ENCODE assay signal across 1 cellular context in genomic region chr13:41061075-41061913, GRCh38.
TF ChIP-seq lines count a peak whose summit lies in the region.

Gene WBP4, plus strand, starts transcription at chr13:41061509. Its CDS starts 165 bp downstream, at chr13:41061674.

TF ChIP-seq in GM12878, 131 proteins besides CTCF, POLR2A, EP300 and RAD21 (continued from another document and continues in another):
- no peak for TF ChIP-seq ETV6 (conservative IDR thresholded peaks at IDR 0.05 in 1 of 2, IDR thresholded peaks at IDR 0.05 in 1 of 2; ENCODE audit: borderline replicate concordance in 1 of 2, low read depth in 1 of 2)
- TF ChIP-seq, protein P1, sequence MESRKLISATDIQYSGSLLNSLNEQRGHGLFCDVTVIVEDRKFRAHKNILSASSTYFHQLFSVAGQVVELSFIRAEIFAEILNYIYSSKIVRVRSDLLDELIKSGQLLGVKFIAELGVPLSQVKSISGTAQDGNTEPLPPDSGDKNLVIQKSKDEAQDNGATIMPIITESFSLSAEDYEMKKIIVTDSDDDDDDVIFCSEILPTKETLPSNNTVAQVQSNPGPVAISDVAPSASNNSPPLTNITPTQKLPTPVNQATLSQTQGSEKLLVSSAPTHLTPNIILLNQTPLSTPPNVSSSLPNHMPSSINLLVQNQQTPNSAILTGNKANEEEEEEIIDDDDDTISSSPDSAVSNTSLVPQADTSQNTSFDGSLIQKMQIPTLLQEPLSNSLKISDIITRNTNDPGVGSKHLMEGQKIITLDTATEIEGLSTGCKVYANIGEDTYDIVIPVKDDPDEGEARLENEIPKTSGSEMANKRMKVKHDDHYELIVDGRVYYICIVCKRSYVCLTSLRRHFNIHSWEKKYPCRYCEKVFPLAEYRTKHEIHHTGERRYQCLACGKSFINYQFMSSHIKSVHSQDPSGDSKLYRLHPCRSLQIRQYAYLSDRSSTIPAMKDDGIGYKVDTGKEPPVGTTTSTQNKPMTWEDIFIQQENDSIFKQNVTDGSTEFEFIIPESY (IDR thresholded peaks at IDR 0.05) = no peak
- TF ChIP-seq ZNF622 (IDR thresholded peaks at IDR 0.05) = no peak
- peak; percentile 57; the same call in 1 of the 2 replicates for TF ChIP-seq HCFC1 (IDR thresholded peaks at IDR 0.05; ENCODE audit: low read length)
- TF ChIP-seq SPI1 (IDR thresholded peaks at IDR 0.05; ENCODE audit: borderline replicate concordance, insufficient read depth, low read depth, low read length) = no peak
- 0 out of 3 replicates have a peak, but pooled peaks have one; percentile 5 for TF ChIP-seq POU2F2 (IDR thresholded peaks at IDR 0.05; ENCODE audit: borderline replicate concordance, low read depth, low read length)
- TF ChIP-seq, protein P2, sequence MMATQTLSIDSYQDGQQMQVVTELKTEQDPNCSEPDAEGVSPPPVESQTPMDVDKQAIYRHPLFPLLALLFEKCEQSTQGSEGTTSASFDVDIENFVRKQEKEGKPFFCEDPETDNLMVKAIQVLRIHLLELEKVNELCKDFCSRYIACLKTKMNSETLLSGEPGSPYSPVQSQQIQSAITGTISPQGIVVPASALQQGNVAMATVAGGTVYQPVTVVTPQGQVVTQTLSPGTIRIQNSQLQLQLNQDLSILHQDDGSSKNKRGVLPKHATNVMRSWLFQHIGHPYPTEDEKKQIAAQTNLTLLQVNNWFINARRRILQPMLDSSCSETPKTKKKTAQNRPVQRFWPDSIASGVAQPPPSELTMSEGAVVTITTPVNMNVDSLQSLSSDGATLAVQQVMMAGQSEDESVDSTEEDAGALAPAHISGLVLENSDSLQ (IDR thresholded peaks at IDR 0.05) = peak; percentile 83
- TF ChIP-seq STAT3 (IDR thresholded peaks at IDR 0.05; ENCODE audit: low read depth, low read length) = no peak
- TF ChIP-seq SP1 (IDR thresholded peaks at IDR 0.05; ENCODE audit: low read depth, low read length) = peak; percentile 69
- no peak for TF ChIP-seq RELA (IDR thresholded peaks at IDR 0.05; ENCODE audit: borderline replicate concordance, partially characterized antibody)
- no peak for TF ChIP-seq EZH2 (IDR thresholded peaks at IDR 0.05; ENCODE audit: borderline replicate concordance, control insufficient read depth, low read depth, low read length)
- no peak for TF ChIP-seq HDAC6 (IDR thresholded peaks at IDR 0.05; ENCODE audit: unreplicated experiment)
- TF ChIP-seq, protein P3, sequence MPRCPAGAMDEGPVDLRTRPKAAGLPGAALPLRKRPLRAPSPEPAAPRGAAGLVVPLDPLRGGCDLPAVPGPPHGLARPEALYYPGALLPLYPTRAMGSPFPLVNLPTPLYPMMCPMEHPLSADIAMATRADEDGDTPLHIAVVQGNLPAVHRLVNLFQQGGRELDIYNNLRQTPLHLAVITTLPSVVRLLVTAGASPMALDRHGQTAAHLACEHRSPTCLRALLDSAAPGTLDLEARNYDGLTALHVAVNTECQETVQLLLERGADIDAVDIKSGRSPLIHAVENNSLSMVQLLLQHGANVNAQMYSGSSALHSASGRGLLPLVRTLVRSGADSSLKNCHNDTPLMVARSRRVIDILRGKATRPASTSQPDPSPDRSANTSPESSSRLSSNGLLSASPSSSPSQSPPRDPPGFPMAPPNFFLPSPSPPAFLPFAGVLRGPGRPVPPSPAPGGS (IDR thresholded peaks at IDR 0.05; ENCODE audit: borderline replicate concordance, insufficient read depth, low read depth, low read length, poor library complexity, severe bottlenecking) = peak; percentile 38
- TF ChIP-seq, protein P4, sequence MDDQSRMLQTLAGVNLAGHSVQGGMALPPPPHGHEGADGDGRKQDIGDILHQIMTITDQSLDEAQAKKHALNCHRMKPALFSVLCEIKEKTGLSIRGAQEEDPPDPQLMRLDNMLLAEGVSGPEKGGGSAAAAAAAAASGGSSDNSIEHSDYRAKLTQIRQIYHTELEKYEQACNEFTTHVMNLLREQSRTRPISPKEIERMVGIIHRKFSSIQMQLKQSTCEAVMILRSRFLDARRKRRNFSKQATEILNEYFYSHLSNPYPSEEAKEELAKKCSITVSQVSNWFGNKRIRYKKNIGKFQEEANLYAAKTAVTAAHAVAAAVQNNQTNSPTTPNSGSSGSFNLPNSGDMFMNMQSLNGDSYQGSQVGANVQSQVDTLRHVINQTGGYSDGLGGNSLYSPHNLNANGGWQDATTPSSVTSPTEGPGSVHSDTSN (IDR thresholded peaks at IDR 0.05; ENCODE audit: insufficient replicate concordance, low read depth, low read length) = peak; percentile 49
- TF ChIP-seq CBX3 (IDR thresholded peaks at IDR 0.05; ENCODE audit: borderline replicate concordance, low read depth) = no peak
- peak; percentile 54 for TF ChIP-seq HDGF (IDR thresholded peaks at IDR 0.05)
- TF ChIP-seq, protein P5, sequence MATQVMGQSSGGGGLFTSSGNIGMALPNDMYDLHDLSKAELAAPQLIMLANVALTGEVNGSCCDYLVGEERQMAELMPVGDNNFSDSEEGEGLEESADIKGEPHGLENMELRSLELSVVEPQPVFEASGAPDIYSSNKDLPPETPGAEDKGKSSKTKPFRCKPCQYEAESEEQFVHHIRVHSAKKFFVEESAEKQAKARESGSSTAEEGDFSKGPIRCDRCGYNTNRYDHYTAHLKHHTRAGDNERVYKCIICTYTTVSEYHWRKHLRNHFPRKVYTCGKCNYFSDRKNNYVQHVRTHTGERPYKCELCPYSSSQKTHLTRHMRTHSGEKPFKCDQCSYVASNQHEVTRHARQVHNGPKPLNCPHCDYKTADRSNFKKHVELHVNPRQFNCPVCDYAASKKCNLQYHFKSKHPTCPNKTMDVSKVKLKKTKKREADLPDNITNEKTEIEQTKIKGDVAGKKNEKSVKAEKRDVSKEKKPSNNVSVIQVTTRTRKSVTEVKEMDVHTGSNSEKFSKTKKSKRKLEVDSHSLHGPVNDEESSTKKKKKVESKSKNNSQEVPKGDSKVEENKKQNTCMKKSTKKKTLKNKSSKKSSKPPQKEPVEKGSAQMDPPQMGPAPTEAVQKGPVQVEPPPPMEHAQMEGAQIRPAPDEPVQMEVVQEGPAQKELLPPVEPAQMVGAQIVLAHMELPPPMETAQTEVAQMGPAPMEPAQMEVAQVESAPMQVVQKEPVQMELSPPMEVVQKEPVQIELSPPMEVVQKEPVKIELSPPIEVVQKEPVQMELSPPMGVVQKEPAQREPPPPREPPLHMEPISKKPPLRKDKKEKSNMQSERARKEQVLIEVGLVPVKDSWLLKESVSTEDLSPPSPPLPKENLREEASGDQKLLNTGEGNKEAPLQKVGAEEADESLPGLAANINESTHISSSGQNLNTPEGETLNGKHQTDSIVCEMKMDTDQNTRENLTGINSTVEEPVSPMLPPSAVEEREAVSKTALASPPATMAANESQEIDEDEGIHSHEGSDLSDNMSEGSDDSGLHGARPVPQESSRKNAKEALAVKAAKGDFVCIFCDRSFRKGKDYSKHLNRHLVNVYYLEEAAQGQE (IDR thresholded peaks at IDR 0.05; ENCODE audit: low read depth, low read length) = no peak
- TF ChIP-seq RAD51 (IDR thresholded peaks at IDR 0.05) = peak; percentile 45; the same call in 1 of the 2 replicates
- TF ChIP-seq TCF12 (IDR thresholded peaks at IDR 0.05; ENCODE audit: low read depth, low read length) = peak; percentile 68; the same call in 1 of the 2 replicates
- TF ChIP-seq NRF1 (conservative IDR thresholded peaks at IDR 0.05; ENCODE audit: low read depth, low read length) = no peak
- TF ChIP-seq SUPT20H (IDR thresholded peaks at IDR 0.05; ENCODE audit: borderline replicate concordance, control insufficient read depth, low read depth, low read length) = no peak
- peak; percentile 12 for TF ChIP-seq SIX5 (IDR thresholded peaks at IDR 0.05; ENCODE audit: low read depth, low read length, severe bottlenecking)
- no peak for TF ChIP-seq YY1 (IDR thresholded peaks at IDR 0.05; ENCODE audit: low read depth, low read length)
- TF ChIP-seq, protein P6, sequence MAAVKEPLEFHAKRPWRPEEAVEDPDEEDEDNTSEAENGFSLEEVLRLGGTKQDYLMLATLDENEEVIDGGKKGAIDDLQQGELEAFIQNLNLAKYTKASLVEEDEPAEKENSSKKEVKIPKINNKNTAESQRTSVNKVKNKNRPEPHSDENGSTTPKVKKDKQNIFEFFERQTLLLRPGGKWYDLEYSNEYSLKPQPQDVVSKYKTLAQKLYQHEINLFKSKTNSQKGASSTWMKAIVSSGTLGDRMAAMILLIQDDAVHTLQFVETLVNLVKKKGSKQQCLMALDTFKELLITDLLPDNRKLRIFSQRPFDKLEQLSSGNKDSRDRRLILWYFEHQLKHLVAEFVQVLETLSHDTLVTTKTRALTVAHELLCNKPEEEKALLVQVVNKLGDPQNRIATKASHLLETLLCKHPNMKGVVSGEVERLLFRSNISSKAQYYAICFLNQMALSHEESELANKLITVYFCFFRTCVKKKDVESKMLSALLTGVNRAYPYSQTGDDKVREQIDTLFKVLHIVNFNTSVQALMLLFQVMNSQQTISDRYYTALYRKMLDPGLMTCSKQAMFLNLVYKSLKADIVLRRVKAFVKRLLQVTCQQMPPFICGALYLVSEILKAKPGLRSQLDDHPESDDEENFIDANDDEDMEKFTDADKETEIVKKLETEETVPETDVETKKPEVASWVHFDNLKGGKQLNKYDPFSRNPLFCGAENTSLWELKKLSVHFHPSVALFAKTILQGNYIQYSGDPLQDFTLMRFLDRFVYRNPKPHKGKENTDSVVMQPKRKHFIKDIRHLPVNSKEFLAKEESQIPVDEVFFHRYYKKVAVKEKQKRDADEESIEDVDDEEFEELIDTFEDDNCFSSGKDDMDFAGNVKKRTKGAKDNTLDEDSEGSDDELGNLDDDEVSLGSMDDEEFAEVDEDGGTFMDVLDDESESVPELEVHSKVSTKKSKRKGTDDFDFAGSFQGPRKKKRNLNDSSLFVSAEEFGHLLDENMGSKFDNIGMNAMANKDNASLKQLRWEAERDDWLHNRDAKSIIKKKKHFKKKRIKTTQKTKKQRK (IDR thresholded peaks at IDR 0.05; ENCODE audit: low read depth, low read length) = no peak
- peak; percentile 60 for TF ChIP-seq RUNX3 (IDR thresholded peaks at IDR 0.05; ENCODE audit: low read length)
- peak; percentile 90 to 92 for TF ChIP-seq IKZF2 (IDR thresholded peaks at IDR 0.05)
- TF ChIP-seq RBBP5 (conservative IDR thresholded peaks at IDR 0.05) = no peak
- TF ChIP-seq ASH2L (IDR thresholded peaks at IDR 0.05; ENCODE audit: borderline replicate concordance, low read depth) = no peak; the same call in 1 of the 2 replicates
- TF ChIP-seq POLR2AphosphoS5 (IDR thresholded peaks at IDR 0.05; ENCODE audit: low read length) = peak; percentile 91
- TF ChIP-seq, protein P7, sequence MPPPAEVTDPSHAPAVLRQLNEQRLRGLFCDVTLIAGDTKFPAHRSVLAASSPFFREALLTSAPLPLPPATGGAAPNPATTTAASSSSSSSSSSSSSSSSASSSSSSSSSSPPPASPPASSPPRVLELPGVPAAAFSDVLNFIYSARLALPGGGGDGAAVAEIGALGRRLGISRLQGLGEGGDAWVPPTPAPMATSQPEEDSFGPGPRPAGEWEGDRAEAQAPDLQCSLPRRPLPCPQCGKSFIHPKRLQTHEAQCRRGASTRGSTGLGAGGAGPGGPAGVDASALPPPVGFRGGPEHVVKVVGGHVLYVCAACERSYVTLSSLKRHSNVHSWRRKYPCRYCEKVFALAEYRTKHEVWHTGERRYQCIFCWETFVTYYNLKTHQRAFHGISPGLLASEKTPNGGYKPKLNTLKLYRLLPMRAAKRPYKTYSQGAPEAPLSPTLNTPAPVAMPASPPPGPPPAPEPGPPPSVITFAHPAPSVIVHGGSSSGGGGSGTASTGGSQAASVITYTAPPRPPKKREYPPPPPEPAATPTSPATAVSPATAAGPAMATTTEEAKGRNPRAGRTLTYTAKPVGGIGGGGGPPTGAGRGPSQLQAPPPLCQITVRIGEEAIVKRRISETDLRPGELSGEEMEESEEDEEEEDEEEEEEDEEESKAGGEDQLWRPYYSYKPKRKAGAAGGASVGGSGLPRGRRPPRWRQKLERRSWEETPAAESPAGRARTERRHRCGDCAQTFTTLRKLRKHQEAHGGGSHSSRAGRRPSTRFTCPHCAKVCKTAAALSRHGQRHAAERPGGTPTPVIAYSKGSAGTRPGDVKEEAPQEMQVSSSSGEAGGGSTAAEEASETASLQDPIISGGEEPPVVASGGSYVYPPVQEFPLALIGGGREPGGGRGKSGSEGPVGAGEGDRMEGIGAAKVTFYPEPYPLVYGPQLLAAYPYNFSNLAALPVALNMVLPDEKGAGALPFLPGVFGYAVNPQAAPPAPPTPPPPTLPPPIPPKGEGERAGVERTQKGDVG (CRISPR knock-in tag; IDR thresholded peaks at IDR 0.05) = no peak
- peak; percentile 95; the same call in 1 of the 2 replicates for TF ChIP-seq PML (IDR thresholded peaks at IDR 0.05; ENCODE audit: low read length)
- TF ChIP-seq KLF5 (IDR thresholded peaks at IDR 0.05; ENCODE audit: partially characterized antibody) = peak; percentile 72
- TF ChIP-seq NR2C1 (IDR thresholded peaks at IDR 0.05) = no peak
- no peak for TF ChIP-seq SRF (IDR thresholded peaks at IDR 0.05; ENCODE audit: low read depth in 2 of 2, low read length in 2 of 2)
- TF ChIP-seq, protein P8, sequence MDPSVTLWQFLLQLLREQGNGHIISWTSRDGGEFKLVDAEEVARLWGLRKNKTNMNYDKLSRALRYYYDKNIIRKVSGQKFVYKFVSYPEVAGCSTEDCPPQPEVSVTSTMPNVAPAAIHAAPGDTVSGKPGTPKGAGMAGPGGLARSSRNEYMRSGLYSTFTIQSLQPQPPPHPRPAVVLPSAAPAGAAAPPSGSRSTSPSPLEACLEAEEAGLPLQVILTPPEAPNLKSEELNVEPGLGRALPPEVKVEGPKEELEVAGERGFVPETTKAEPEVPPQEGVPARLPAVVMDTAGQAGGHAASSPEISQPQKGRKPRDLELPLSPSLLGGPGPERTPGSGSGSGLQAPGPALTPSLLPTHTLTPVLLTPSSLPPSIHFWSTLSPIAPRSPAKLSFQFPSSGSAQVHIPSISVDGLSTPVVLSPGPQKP (IDR thresholded peaks at IDR 0.05; ENCODE audit: low read depth, low read length) = no peak
- TF ChIP-seq CBX5 (IDR thresholded peaks at IDR 0.05; ENCODE audit: low read depth) = peak; percentile 71
- TF ChIP-seq, protein P9, sequence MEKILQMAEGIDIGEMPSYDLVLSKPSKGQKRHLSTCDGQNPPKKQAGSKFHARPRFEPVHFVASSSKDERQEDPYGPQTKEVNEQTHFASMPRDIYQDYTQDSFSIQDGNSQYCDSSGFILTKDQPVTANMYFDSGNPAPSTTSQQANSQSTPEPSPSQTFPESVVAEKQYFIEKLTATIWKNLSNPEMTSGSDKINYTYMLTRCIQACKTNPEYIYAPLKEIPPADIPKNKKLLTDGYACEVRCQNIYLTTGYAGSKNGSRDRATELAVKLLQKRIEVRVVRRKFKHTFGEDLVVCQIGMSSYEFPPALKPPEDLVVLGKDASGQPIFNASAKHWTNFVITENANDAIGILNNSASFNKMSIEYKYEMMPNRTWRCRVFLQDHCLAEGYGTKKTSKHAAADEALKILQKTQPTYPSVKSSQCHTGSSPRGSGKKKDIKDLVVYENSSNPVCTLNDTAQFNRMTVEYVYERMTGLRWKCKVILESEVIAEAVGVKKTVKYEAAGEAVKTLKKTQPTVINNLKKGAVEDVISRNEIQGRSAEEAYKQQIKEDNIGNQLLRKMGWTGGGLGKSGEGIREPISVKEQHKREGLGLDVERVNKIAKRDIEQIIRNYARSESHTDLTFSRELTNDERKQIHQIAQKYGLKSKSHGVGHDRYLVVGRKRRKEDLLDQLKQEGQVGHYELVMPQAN (conservative IDR thresholded peaks at IDR 0.05) = peak; percentile 70
- TF ChIP-seq ZNF384 (IDR thresholded peaks at IDR 0.05; ENCODE audit: borderline replicate concordance, low read depth, low read length) = 0 out of 2 replicates have a peak, but pooled peaks have one; percentile 18
- no peak for TF ChIP-seq NR2C2 (IDR thresholded peaks at IDR 0.05; ENCODE audit: borderline replicate concordance, control insufficient read depth, insufficient read length, low read depth)
- TF ChIP-seq CREB1 (IDR thresholded peaks at IDR 0.05; ENCODE audit: low read depth) = no peak; the same call in 1 of the 2 replicates
- TF ChIP-seq JUND (IDR thresholded peaks at IDR 0.05; ENCODE audit: low read depth, low read length) = peak; percentile 27; the same call in 1 of the 2 replicates
- 0 out of 2 replicates have a peak, but pooled peaks have one; percentile 60 for TF ChIP-seq ESRRA (IDR thresholded peaks at IDR 0.05; ENCODE audit: low read length)
- peak; percentile 93 for TF ChIP-seq IKZF1 (conservative IDR thresholded peaks at IDR 0.05)
- TF ChIP-seq ZNF24 (IDR thresholded peaks at IDR 0.05) = peak; percentile 56
